In genomic region chr10:11527700-11528255, GRCh38 we compare ENCODE assay signal across 14 cellular contexts.
DNase-seq lines count a peak whose midpoint lies in the region; TF ChIP-seq lines count a peak whose summit lies in the region.
"Had no signal": no experiment of that assay in that cellular context is flagged by ENCODE, and none has a peak within 500 bp of the region (broad histone marks: within the 10 kb centered on the region; RNA-seq: fewer than 3 reads in every experiment).

No MANE protein-coding gene starts in this region.

- no peaks in the 10 kb centered on the region for H3K9me3 ChIP-seq in CD8-positive, alpha-beta memory T cell (ENCODE audit: low read length)
- no peaks in the 10 kb centered on the region for H3K9me3 ChIP-seq in MM.1S (replicated peaks; ENCODE audit: insufficient read depth, low read length)
- H3K9me3 ChIP-seq in endocrine pancreas (ENCODE audit: control insufficient read depth, low read length), result no peaks in the 10 kb centered on the region
- no peaks in the 10 kb centered on the region for H3K9me3 ChIP-seq in endodermal cell (ENCODE audit: control insufficient read depth, low read length)
- H3K9me3 ChIP-seq in ascending aorta, result no peaks in the 10 kb centered on the region
- H3K9me3 ChIP-seq: upper lobe of left lung had no signal

- H3K4me3 ChIP-seq in CD8-positive, alpha-beta memory T cell (ENCODE audit: low read length), result peak overlapping the region; percentile 26
- 0 out of 2 replicates have a peak overlapping the region, but pooled peaks have one; percentile 4 for H3K4me3 ChIP-seq in MM.1S (ENCODE audit: low read length)
- H3K4me3 ChIP-seq in endocrine pancreas (ENCODE audit: control insufficient read depth, insufficient read depth, low read length), result peak overlapping the region; percentile 65
- H3K4me3 ChIP-seq in endodermal cell (ENCODE audit: low read length), result no peak overlapping the region
- peak overlapping the region in 1 of 2 donors; percentile 20 for H3K4me3 ChIP-seq in ascending aorta

- peaks cover 0 to 2% of the 10 kb centered on the region in 2 donors for H3K27me3 Mint-ChIP-seq in CD8-positive, alpha-beta memory T cell
- peaks cover 3% of the 10 kb centered on the region for H3K27me3 Mint-ChIP-seq in nephron progenitor cell (ENCODE audit: low read depth, poor library complexity)
- no peaks in the 10 kb centered on the region for H3K27me3 Mint-ChIP-seq in endodermal cell (ENCODE audit: insufficient read depth)

- H3K9me3 Mint-ChIP-seq in CD8-positive, alpha-beta memory T cell, result no peaks in the 10 kb centered on the region
- H3K9me3 Mint-ChIP-seq in nephron progenitor cell (no peaks in the 10 kb centered on the region), endodermal cell (no peaks in the 10 kb centered on the region)

- H3K27me3 ChIP-seq in CD8-positive, alpha-beta memory T cell (ENCODE audit: insufficient read depth, low read length, poor library complexity, severe bottlenecking), result no peaks in the 10 kb centered on the region
- no peaks in the 10 kb centered on the region for H3K27me3 ChIP-seq in MM.1S (replicated peaks; ENCODE audit: insufficient read depth, low read length)
- no peaks in the 10 kb centered on the region for H3K27me3 ChIP-seq in endocrine pancreas (ENCODE audit: control insufficient read depth, insufficient read depth, low read length)
- H3K27me3 ChIP-seq in endodermal cell (ENCODE audit: control insufficient read depth, insufficient read depth, low read length, poor library complexity, severe bottlenecking), result no peaks in the 10 kb centered on the region
- no peaks in the 10 kb centered on the region for H3K27me3 ChIP-seq in ascending aorta
- H3K27me3 ChIP-seq: upper lobe of left lung had no signal

- H3K36me3 ChIP-seq in CD8-positive, alpha-beta memory T cell (ENCODE audit: insufficient read depth, low read length), result no peaks in the 10 kb centered on the region
- no peaks in the 10 kb centered on the region for H3K36me3 ChIP-seq in MM.1S (replicated peaks; ENCODE audit: insufficient read depth, low read length)
- no peaks in the 10 kb centered on the region for H3K36me3 ChIP-seq in endocrine pancreas (ENCODE audit: control insufficient read depth, insufficient read depth, low read length)
- peaks cover 19% of the 10 kb centered on the region for H3K36me3 ChIP-seq in endodermal cell (ENCODE audit: control insufficient read depth, insufficient read depth, low read length)
- no peaks in the 10 kb centered on the region for H3K36me3 ChIP-seq in ascending aorta

- H2AFZ ChIP-seq in MM.1S (ENCODE audit: low read length), result no peak overlapping the region
- H2AFZ ChIP-seq: parathyroid adenoma had no signal

- H3K9me2 ChIP-seq in MM.1S (replicated peaks; ENCODE audit: insufficient read depth, low read length), result no peaks in the 10 kb centered on the region

- no peaks in the 10 kb centered on the region for H3K79me2 ChIP-seq in MM.1S (ENCODE audit: low read length)
- H3K79me2 ChIP-seq: parathyroid adenoma had no signal

- peaks cover 14% of the 10 kb centered on the region for H3K4me1 ChIP-seq in CD8-positive, alpha-beta memory T cell (ENCODE audit: insufficient read depth, low read length)
- H3K4me1 ChIP-seq in MM.1S (ENCODE audit: low read length) (peaks cover 3% of the 10 kb centered on the region; the same call in 1 of the 2 replicates), endocrine pancreas (ENCODE audit: control insufficient read depth, insufficient read depth, low read length) (peaks cover 11% of the 10 kb centered on the region), endodermal cell (ENCODE audit: control insufficient read depth, insufficient read depth, low read length) (no peaks in the 10 kb centered on the region), ascending aorta (peaks cover 0 to 4% of the 10 kb centered on the region in 2 donors)
- H3K4me1 ChIP-seq: parathyroid adenoma had no signal

- peaks cover 3 to 4% (median 3%) of the 10 kb centered on the region in 3 donors for H3K36me3 Mint-ChIP-seq in CD8-positive, alpha-beta memory T cell
- H3K36me3 Mint-ChIP-seq in nephron progenitor cell (ENCODE audit: low read depth), result peaks cover 37% of the 10 kb centered on the region
- peaks cover 6% of the 10 kb centered on the region for H3K36me3 Mint-ChIP-seq in endodermal cell (ENCODE audit: low read depth)

- H3K27ac Mint-ChIP-seq in CD8-positive, alpha-beta memory T cell, result peak overlapping the region in 6 of 8 donors; percentile 21 to 76 (median 67)
- peak overlapping the region; percentile 19 for H3K27ac Mint-ChIP-seq in nephron progenitor cell
- no peak overlapping the region for H3K27ac Mint-ChIP-seq in endodermal cell

- POLR2A ChIA-PET in CD8-positive, alpha-beta memory T cell (lab: Charles Lee), result no interaction called here

- H3K27ac ChIP-seq in CD8-positive, alpha-beta memory T cell (ENCODE audit: low read depth, low read length), result no peak overlapping the region
- H3K27ac ChIP-seq in MM.1S (ENCODE audit: low read length) (no peak overlapping the region), substantia nigra (ENCODE audit: low read depth, low read length, poor library complexity, severe bottlenecking) (no peak overlapping the region), endodermal cell (ENCODE audit: low read depth, low read length) (no peak overlapping the region), ascending aorta (no peak overlapping the region)
- H3K27ac ChIP-seq: parathyroid adenoma had no signal

- H3K9ac ChIP-seq in MM.1S (ENCODE audit: low read length) (no peak overlapping the region), endocrine pancreas (ENCODE audit: control insufficient read depth, insufficient read depth, low read length) (no peak overlapping the region), endodermal cell (ENCODE audit: extremely low read depth, low read length, poor library complexity, severe bottlenecking) (no peak overlapping the region)
- H3K9ac ChIP-seq: parathyroid adenoma had no signal

- CTCF ChIA-PET in CD8-positive, alpha-beta memory T cell (lab: Charles Lee), result interaction anchor here (1.0 kb wide), 1 partner anchor 13 kb away, joined by 3 read pairs; no protein-coding TSS in a partner anchor

- peak overlapping the region; percentile 22 for H3K4me2 ChIP-seq in MM.1S (ENCODE audit: low read depth, low read length)

- intact Hi-C loops in ascending aorta (cut with DNase I), result loop anchor here (2.0 kb wide), 1 partner anchor 83 kb away; the partner anchor contains the start of gene USP6NL

- peaks cover 15 to 25% (median 24%) of the 10 kb centered on the region in 3 donors for H3K4me1 Mint-ChIP-seq in CD8-positive, alpha-beta memory T cell
- peaks cover 32% of the 10 kb centered on the region for H3K4me1 Mint-ChIP-seq in nephron progenitor cell
- peaks cover 5% of the 10 kb centered on the region for H3K4me1 Mint-ChIP-seq in endodermal cell

- WGBS in endodermal cell (ENCODE audit: insufficient coverage in 1 of 2, insufficient read length in 1 of 2), 2 experiments, result 67 to 84% methylated on average over 1 to 3 of the region's 4 CpGs

- no peaks in the 10 kb centered on the region for H3F3A ChIP-seq in MM.1S (ENCODE audit: insufficient read depth, low read length)

- H3K4me3 Mint-ChIP-seq in CD8-positive, alpha-beta memory T cell, result peak overlapping the region; percentile 38 to 84 (median 76)
- H3K4me3 Mint-ChIP-seq in nephron progenitor cell (no peak overlapping the region), endodermal cell (no peak overlapping the region)

- H4K20me1 ChIP-seq in MM.1S (ENCODE audit: insufficient read depth, low read length), result no peaks in the 10 kb centered on the region

- DNase-seq in CD8-positive, alpha-beta memory T cell, result no peak
- DNase-seq in MM.1S (peak; percentile 49), nephron progenitor cell (no peak), substantia nigra (lab: John Stamatoyannopoulos, UW) (no peak), endodermal cell (no peak), SHP77 treated with DMSO at 0.1 percent for 48 hours (lab: John Stamatoyannopoulos, UW) (no peak), ascending aorta (ENCODE audit: low spot score in 2 of 2) (no peak)
- DNase-seq: dermis blood vessel endothelial cell; DMS153; NCI-H524; stimulated activated CD4-positive, alpha-beta T cell treated with anti-CD3 and anti-CD28 coated beads, Interleukin-2, amount 100 ng/mL, for 48 hours; upper lobe of left lung had no signal

- no peak for TF ChIP-seq CTCF in MM.1S (IDR thresholded peaks at IDR 0.05; ENCODE audit: low read length)
- TF ChIP-seq CTCF in nephron progenitor cell (IDR thresholded peaks at IDR 0.05), result no peak
- TF ChIP-seq CTCF in endodermal cell (conservative IDR thresholded peaks at IDR 0.05), result no peak
- no peak for TF ChIP-seq CTCF in ascending aorta (IDR thresholded peaks at IDR 0.05)

Comparison
In these comparisons a context has a peak if more than half of its experiments do, and no peak if none do; other contexts are left out.
1. H3K4me3 Mint-ChIP-seq: peak in CD8-positive, alpha-beta memory T cell (7 of 7); none in nephron progenitor cell (single experiment) and endodermal cell (single experiment).